Comparison of ENCODE assay signal across 10 cellular contexts in the genomic region with DNA sequence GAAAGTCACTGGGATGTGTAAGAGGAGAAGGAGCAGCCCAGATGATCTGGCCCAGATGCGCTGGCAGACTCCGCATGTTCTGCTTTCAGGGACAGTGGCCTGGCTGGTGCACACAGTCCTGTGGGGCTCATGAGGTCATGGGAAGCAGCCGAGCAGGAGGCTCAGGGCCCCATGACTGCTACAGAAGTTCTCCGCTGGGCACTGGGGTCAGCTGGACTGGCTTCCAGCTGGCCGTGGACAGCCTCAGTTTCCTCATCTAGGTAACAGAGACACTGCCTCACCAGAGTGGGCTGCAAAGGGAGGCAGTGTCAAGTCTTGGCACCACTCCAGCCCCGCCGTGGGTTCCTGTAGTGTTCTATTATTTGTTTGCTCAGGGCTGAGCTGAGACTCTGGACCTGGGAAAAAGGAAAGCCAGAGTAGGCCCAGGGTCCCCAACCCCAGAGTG. TPM values are rescaled to one million over a fixed set of nuclear protein-coding genes. Genes with fewer than 3 reads are reported as not detected.
A peak's percentile ranks its signal among the peaks of the same experiment; 100 is the strongest.
DNase-seq lines count a peak whose midpoint lies in the region; ATAC-seq, FAIRE-seq and TF ChIP-seq lines count a peak whose summit lies in the region.
"Had no signal": no experiment of that assay in that cellular context is flagged by ENCODE, and none has a peak within 500 bp of the region (broad histone marks: within the 10 kb centered on the region; RNA-seq: fewer than 3 reads in every experiment).

No MANE protein-coding gene starts in this region.

- ATAC-seq in central memory CD8-positive, alpha-beta T cell (replicated peaks; ENCODE audit: extremely low read depth, poor library complexity, severe bottlenecking): no peak
- peak; percentile 77 for ATAC-seq in HepG2
- ATAC-seq in stimulated activated naive B cell treated with anti-CD40 and anti-IgM and Interleukin-4, amounts not matched to agents 10 μg/mL and 1 μg/mL and 100 μg/mL, for 72 hours (replicated peaks): no peak

- DNase-seq in LNCaP clone FGC (ENCODE audit: low read depth) (no peak), HepG2 (ENCODE audit: low spot score) (peak; percentile 67), putamen (ENCODE audit: low spot score) (no peak), EL (no peak), frontal cortex (ENCODE audit: low spot score in 2 of 2) (no peak), 8988T (no peak)
- DNase-seq in central memory CD8-positive, alpha-beta T cell (ENCODE audit: low spot score in 2 of 2): no peak
- no peak for DNase-seq in stimulated activated naive B cell treated with anti-CD40 and anti-IgM and Interleukin-4, amounts not matched to agents 10 μg/mL and 1 μg/mL and 100 μg/mL, for 72 hours

- in situ Hi-C loops in HepG2 (cut with HindIII; ENCODE audit: extremely low pct_ligation_motif_present, low pct_unique_long_range_greater_than_20kb): no loop called here

- H3K36me3 Mint-ChIP-seq in central memory CD8-positive, alpha-beta T cell (ENCODE audit: insufficient read depth): peaks cover 36% of the 10 kb centered on the region
- peaks cover 35 to 54% of the 10 kb centered on the region in 2 donors for H3K36me3 Mint-ChIP-seq in stimulated activated naive B cell treated with anti-CD40 and anti-IgM and Interleukin-4, amounts not matched to agents 10 μg/mL and 1 μg/mL and 100 μg/mL, for 72 hours

- no peak overlapping the region for H2AFZ ChIP-seq in HepG2 (ENCODE audit: low read length)

- peak overlapping the region; percentile 98 for H3K27ac Mint-ChIP-seq in central memory CD8-positive, alpha-beta T cell (ENCODE audit: low read depth)
- peak overlapping the region; percentile 92 for H3K27ac Mint-ChIP-seq in stimulated activated naive B cell treated with anti-CD40 and anti-IgM and Interleukin-4, amounts not matched to agents 10 μg/mL and 1 μg/mL and 100 μg/mL, for 72 hours

- peak overlapping the region; percentile 73 for H3K4me3 Mint-ChIP-seq in central memory CD8-positive, alpha-beta T cell
- H3K4me3 Mint-ChIP-seq in stimulated activated naive B cell treated with anti-CD40 and anti-IgM and Interleukin-4, amounts not matched to agents 10 μg/mL and 1 μg/mL and 100 μg/mL, for 72 hours: no peak overlapping the region

- H3K4me2 ChIP-seq in HepG2 (ENCODE audit: low read depth, low read length): peak overlapping the region; percentile 71

- CTCF ChIA-PET in HepG2 (lab: Yijun Ruan, JAX; ENCODE audit: low intra/inter-chr PET ratio, low total read pairs): interaction anchor here (1.4 kb wide), 1 partner anchor 11 kb away, joined by 7 read pairs; no protein-coding TSS in a partner anchor

- peak overlapping the region; percentile 59 for H3K9ac ChIP-seq in HepG2 (ENCODE audit: insufficient read depth, low read depth, low read length)

- BruUV-seq in HepG2 (replicated peaks; lab: Mats Ljungman, UMichigan): TSS peak; percentile 76

- TF ChIP-seq CTCF in LNCaP clone FGC (IDR thresholded peaks at IDR 0.05; ENCODE audit: control insufficient read depth, extremely low read depth, insufficient read depth): no peak
- no peak for TF ChIP-seq CTCF in HepG2 (CRISPR knock-in tag; IDR thresholded peaks at IDR 0.05)

- TF ChIP-seq RAD21 in HepG2 (CRISPR knock-in tag; IDR thresholded peaks at IDR 0.05): no peak

- TF ChIP-seq EP300 in HepG2 (IDR thresholded peaks at IDR 0.05; ENCODE audit: low read depth in 2 of 2, low read length in 2 of 2): no peak
- no peak for TF ChIP-seq EP300 in HepG2 (CRISPR knock-in tag; IDR thresholded peaks at IDR 0.05; ENCODE audit: borderline replicate concordance)

- no peaks in the 10 kb centered on the region for H3K27me3 ChIP-seq in HepG2 (ENCODE audit: control insufficient read depth in 1 of 2, insufficient read depth in 2 of 2, low read length in 2 of 2)

- H3K9me3 ChIP-seq in HepG2 (ENCODE audit: low read length): no peaks in the 10 kb centered on the region

- 0 out of 2 replicates have a peak overlapping the region, but pooled peaks have one; percentile 11 for H3K4me3 ChIP-seq in LNCaP clone FGC (ENCODE audit: low read depth, low read length)
- H3K4me3 ChIP-seq in HepG2 (replicated peaks in 1 of 3; ENCODE audit: insufficient read depth in 1 of 3, low read depth in 2 of 3, low read length in 3 of 3): peak overlapping the region in 1 of 3 experiments; percentile 7; a peak in 1 of 6 replicates
- H3K4me3 ChIP-seq: SK-N-MC had no signal

- FAIRE-seq in HepG2 (lab: Jason Lieb, UNC) (no peak), frontal cortex (lab: Jason Lieb, UNC) (no peak)
- FAIRE-seq: GM18507 had no signal

- peaks cover 29% of the 10 kb centered on the region for H3K79me2 ChIP-seq in HepG2 (ENCODE audit: insufficient read depth, low read length)

- POLR2A ChIA-PET in HepG2 (lab: Yijun Ruan, JAX): interaction anchor here (0.8 to 2.4 kb wide), 7 partner anchors 12 to 158 kb away, joined by 3 to 16 read pairs (median 5); a partner anchor contains a TSS

- peak overlapping the region; percentile 89 for H3K27ac ChIP-seq in HepG2 (ENCODE audit: extremely low read length, insufficient read depth, low read length)

- TF ChIP-seq POLR2A in HepG2 (IDR thresholded peaks at IDR 0.05; ENCODE audit: insufficient read depth in 1 of 2, low read depth in 2 of 2, low read length in 2 of 2): no peak

- H3K27me3 Mint-ChIP-seq in central memory CD8-positive, alpha-beta T cell: no peaks in the 10 kb centered on the region
- no peaks in the 10 kb centered on the region for H3K27me3 Mint-ChIP-seq in stimulated activated naive B cell treated with anti-CD40 and anti-IgM and Interleukin-4, amounts not matched to agents 10 μg/mL and 1 μg/mL and 100 μg/mL, for 72 hours

- H3K36me3 ChIP-seq in HepG2 (replicated peaks in 1 of 2; ENCODE audit: control insufficient read depth in 1 of 2, insufficient read depth in 2 of 2, low read length in 2 of 2): peaks cover 27 to 66% of the 10 kb centered on the region in 2 experiments

- H4K20me1 ChIP-seq in HepG2 (ENCODE audit: insufficient read depth, low read length): peaks cover 10% of the 10 kb centered on the region

- intact Hi-C loops in HepG2 (cut with micrococcal nuclease; ENCODE audit: unreplicated experiment): loop anchor here (1.0 kb wide), 1 partner anchor 43 kb away; no protein-coding TSS in a partner anchor

- H3K4me1 ChIP-seq in HepG2 (ENCODE audit: insufficient read depth, low read length): peaks cover 43% of the 10 kb centered on the region

- no peaks in the 10 kb centered on the region for H3K9me3 Mint-ChIP-seq in central memory CD8-positive, alpha-beta T cell
- no peaks in the 10 kb centered on the region for H3K9me3 Mint-ChIP-seq in stimulated activated naive B cell treated with anti-CD40 and anti-IgM and Interleukin-4, amounts not matched to agents 10 μg/mL and 1 μg/mL and 100 μg/mL, for 72 hours

- H3K4me1 Mint-ChIP-seq in central memory CD8-positive, alpha-beta T cell: peaks cover 64% of the 10 kb centered on the region
- H3K4me1 Mint-ChIP-seq in stimulated activated naive B cell treated with anti-CD40 and anti-IgM and Interleukin-4, amounts not matched to agents 10 μg/mL and 1 μg/mL and 100 μg/mL, for 72 hours: peaks cover 43 to 58% of the 10 kb centered on the region in 2 donors

- 60% methylated on average over 4 of the region's 7 CpGs for WGBS in HepG2 (ENCODE audit: low lambda C conversion rate)

RNA-seq across cellular contexts. Expression of a gene that starts 45.1 kb away (rescaled TPM):
- total RNA-seq in HepG2 (2016; rRNA removed; fragmentation: Illumina TruSeq; extraction: Trizol): 9.8 and 14.3 TPM in 2 replicates
- 51.6 and 53.2 TPM in 2 replicates for total RNA-seq in HepG2 (2016; cell fraction: cytosol; rRNA removed; fragmentation: Illumina TruSeq; extraction: Trizol; ENCODE audit: low read depth)
- 7.7 and 13.5 TPM in 2 replicates for total RNA-seq in HepG2 (2016; cell fraction: insoluble cytoplasmic fraction; rRNA removed; fragmentation: Illumina TruSeq; extraction: Trizol)
- 31.3 and 33.8 TPM in 2 replicates for total RNA-seq in HepG2 (2016; cell fraction: membrane; rRNA removed; fragmentation: Illumina TruSeq; extraction: Trizol)
- total RNA-seq in HepG2 (2016; cell fraction: nucleus; rRNA removed; fragmentation: Illumina TruSeq; extraction: Trizol): 27.9 and 31.0 TPM in 2 replicates
- polyA plus RNA-seq in HepG2 (2011; rRNA removed): 27.0 and 31.0 TPM in 2 replicates
- 12.4 and 17.0 TPM in 2 replicates for polyA plus RNA-seq in HepG2 (2011; cell fraction: cytosol; rRNA removed)
- 131 and 178 TPM in 2 replicates for polyA plus RNA-seq in HepG2 (2011; cell fraction: nucleus; rRNA removed)
- polyA plus RNA-seq in HepG2 (2012): 31.5 and 37.1 TPM in 2 replicates
- 6.4 and 9.0 TPM in 2 replicates for polyA plus RNA-seq in HepG2 (2016; cell fraction: cytosol; fragmentation: Illumina TruSeq; extraction: Trizol; ENCODE audit: low read depth)
- 15.4 and 20.3 TPM in 2 replicates for polyA plus RNA-seq in HepG2 (2016; cell fraction: insoluble cytoplasmic fraction; fragmentation: Illumina TruSeq; extraction: Trizol; ENCODE audit: low read depth)
- 14.6 and 14.9 TPM in 2 replicates for polyA plus RNA-seq in HepG2 (2016; cell fraction: membrane; fragmentation: Illumina TruSeq; extraction: Trizol; ENCODE audit: low read depth)
- polyA plus RNA-seq in HepG2 (2016; cell fraction: nucleus; fragmentation: Illumina TruSeq; extraction: Trizol; ENCODE audit: insufficient read depth, low read depth): 54.7 and 59.1 TPM in 2 replicates
- 39.9 and 83.9 TPM in 2 replicates for polyA minus RNA-seq in HepG2 (2011; rRNA and poly(A)+ RNA removed; ENCODE audit: low replicate concordance)
- polyA minus RNA-seq in HepG2 (2011; cell fraction: cytosol; rRNA and poly(A)+ RNA removed): 31.6 and 37.5 TPM in 2 replicates
- polyA minus RNA-seq in HepG2 (2011; cell fraction: nucleus; rRNA and poly(A)+ RNA removed): 98.0 and 116 TPM in 2 replicates
- 13.0 TPM for total RNA-seq in frontal cortex

RNA-seq across cellular contexts. Expression of a gene that starts 56.9 kb away (rescaled TPM):
- total RNA-seq in HepG2 (2016; rRNA removed; fragmentation: Illumina TruSeq; extraction: Trizol) (11.3 and 14.8 TPM in 2 replicates), frontal cortex (46.9 TPM)
- total RNA-seq in HepG2 (2016; cell fraction: cytosol; rRNA removed; fragmentation: Illumina TruSeq; extraction: Trizol; ENCODE audit: low read depth): 3.5 and 4.2 TPM in 2 replicates
- 9.8 and 17.0 TPM in 2 replicates for total RNA-seq in HepG2 (2016; cell fraction: insoluble cytoplasmic fraction; rRNA removed; fragmentation: Illumina TruSeq; extraction: Trizol)
- 5.6 and 6.4 TPM in 2 replicates for total RNA-seq in HepG2 (2016; cell fraction: membrane; rRNA removed; fragmentation: Illumina TruSeq; extraction: Trizol)
- 16.4 and 19.9 TPM in 2 replicates for total RNA-seq in HepG2 (2016; cell fraction: nucleus; rRNA removed; fragmentation: Illumina TruSeq; extraction: Trizol)
- polyA plus RNA-seq in HepG2 (2011; rRNA removed): 10.9 and 15.8 TPM in 2 replicates
- polyA plus RNA-seq in HepG2 (2011; cell fraction: cytosol; rRNA removed): 10.9 and 13.2 TPM in 2 replicates
- 24.9 and 26.8 TPM in 2 replicates for polyA plus RNA-seq in HepG2 (2011; cell fraction: nucleus; rRNA removed)
- 7.6 and 8.3 TPM in 2 replicates for polyA plus RNA-seq in HepG2 (2012)
- 0.76 and 1.1 TPM in 2 replicates for polyA plus RNA-seq in HepG2 (2016; cell fraction: cytosol; fragmentation: Illumina TruSeq; extraction: Trizol; ENCODE audit: low read depth)
- 7.9 and 10.3 TPM in 2 replicates for polyA plus RNA-seq in HepG2 (2016; cell fraction: insoluble cytoplasmic fraction; fragmentation: Illumina TruSeq; extraction: Trizol; ENCODE audit: low read depth)
- polyA plus RNA-seq in HepG2 (2016; cell fraction: membrane; fragmentation: Illumina TruSeq; extraction: Trizol; ENCODE audit: low read depth): 1.1 and 1.6 TPM in 2 replicates
- 21.4 and 25.4 TPM in 2 replicates for polyA plus RNA-seq in HepG2 (2016; cell fraction: nucleus; fragmentation: Illumina TruSeq; extraction: Trizol; ENCODE audit: insufficient read depth, low read depth)
- polyA minus RNA-seq in HepG2 (2011; rRNA and poly(A)+ RNA removed; ENCODE audit: low replicate concordance): 12.1 and 32.8 TPM in 2 replicates
- 6.0 and 10.6 TPM in 2 replicates for polyA minus RNA-seq in HepG2 (2011; cell fraction: cytosol; rRNA and poly(A)+ RNA removed)
- polyA minus RNA-seq in HepG2 (2011; cell fraction: nucleus; rRNA and poly(A)+ RNA removed): 17.1 and 18.6 TPM in 2 replicates
